8 cellular contexts compared by ENCODE assay signal in genomic region chr11:14905104-14906033, GRCh38. TPM values are rescaled to one million over a fixed set of nuclear protein-coding genes. Genes with fewer than 3 reads are reported as not detected.
A peak's percentile ranks its signal among the peaks of the same experiment; 100 is the strongest.
DNase-seq lines count a peak whose midpoint lies in the region; ATAC-seq and TF ChIP-seq lines count a peak whose summit lies in the region.

No MANE protein-coding gene starts in this region.

- H3K4me3 ChIP-seq in foreskin fibroblast (ENCODE audit: low read depth in 1 of 2, low read length in 2 of 2): peak overlapping the region; percentile 29 to 62
- peak overlapping the region; percentile 30 to 38 for H3K4me3 ChIP-seq in prostate gland

- no peaks in the 10 kb centered on the region for H3K27me3 ChIP-seq in prostate gland (replicated peaks; ENCODE audit: insufficient read depth)

- POLR2A ChIA-PET in HEK293T (lab: Yijun Ruan, JAX): no interaction called here

- DNase-seq in DMS53 treated with DMSO at 0.1 percent for 48 hours (lab: John Stamatoyannopoulos, UW; ENCODE audit: unreplicated experiment): peak; percentile 90
- DNase-seq in M059J (ENCODE audit: low read depth): peak; percentile 6
- DNase-seq in activated T-cell treated with anti-CD3 and anti-CD28 coated beads, Interleukin-2, amount 50 U/mL, for 72 hours: peak; percentile 81 to 85
- DNase-seq in foreskin fibroblast: peak; percentile 9 to 45
- DNase-seq in prostate gland (ENCODE audit: low spot score): peak; percentile 19
- DNase-seq in D341Med (ENCODE audit: low spot score): no peak
- no peak for DNase-seq in HEK293T (ENCODE audit: extremely low spot score)

- peak overlapping the region; percentile 64 for H3K27ac Mint-ChIP-seq in activated T-cell treated with anti-CD3 and anti-CD28 coated beads, Interleukin-2, amount 50 U/mL, for 72 hours

- ATAC-seq in GM21717 (IDR thresholded peaks at IDR 0.05; ENCODE audit: unreplicated experiment): peak; percentile 55
- ATAC-seq in activated T-cell treated with anti-CD3 and anti-CD28 coated beads, Interleukin-2, amount 50 U/mL, for 72 hours (replicated peaks in 1 of 2): peak; percentile 76 to 78

- H3K4me1 Mint-ChIP-seq in activated T-cell treated with anti-CD3 and anti-CD28 coated beads, Interleukin-2, amount 50 U/mL, for 72 hours (ENCODE audit: low read depth): peaks cover 56% of the 10 kb centered on the region

- TF ChIP-seq POLR2A in prostate gland (IDR thresholded peaks at IDR 0.05): no peak

- no peaks in the 10 kb centered on the region for H3K27me3 Mint-ChIP-seq in activated T-cell treated with anti-CD3 and anti-CD28 coated beads, Interleukin-2, amount 50 U/mL, for 72 hours (ENCODE audit: low read depth)

- WGBS in prostate gland: 17% methylated on average over 58 of the region's 58 CpGs

- peaks cover 4% of the 10 kb centered on the region for H3K4me1 ChIP-seq in prostate gland (replicated peaks)

- H3K36me3 Mint-ChIP-seq in activated T-cell treated with anti-CD3 and anti-CD28 coated beads, Interleukin-2, amount 50 U/mL, for 72 hours (ENCODE audit: insufficient read depth in 2 of 2): no peaks in the 10 kb centered on the region

- intact Hi-C loops in prostate gland (cut with DNase I): loop anchor here (5.0 to 10.0 kb wide), 2 partner anchors 169 to 368 kb away; partner anchors contain the start of gene CALCB

- H3K4me3 Mint-ChIP-seq in activated T-cell treated with anti-CD3 and anti-CD28 coated beads, Interleukin-2, amount 50 U/mL, for 72 hours: peak overlapping the region; percentile 94 to 95

- H3K36me3 ChIP-seq in prostate gland: no peaks in the 10 kb centered on the region

- TF ChIP-seq CTCF in foreskin fibroblast (IDR thresholded peaks at IDR 0.05; ENCODE audit: low read depth, low read length): no peak
- TF ChIP-seq CTCF in prostate gland (IDR thresholded peaks at IDR 0.05): no peak

- no peaks in the 10 kb centered on the region for H3K9me3 ChIP-seq in prostate gland

- CTCF ChIA-PET in HEK293T (lab: Yijun Ruan, JAX): no interaction called here

- no peaks in the 10 kb centered on the region for H3K9me3 Mint-ChIP-seq in activated T-cell treated with anti-CD3 and anti-CD28 coated beads, Interleukin-2, amount 50 U/mL, for 72 hours

- no peak overlapping the region for H3K27ac ChIP-seq in prostate gland

TF ChIP-seq in HEK293T, 16 proteins besides CTCF, POLR2A, EP300 and RAD21:
- TF ChIP-seq L3MBTL2 (conservative IDR thresholded peaks at IDR 0.05): no peak
- no peak for TF ChIP-seq ARNT (IDR thresholded peaks at IDR 0.05)
- TF ChIP-seq TARDBP (IDR thresholded peaks at IDR 0.05): no peak
- TF ChIP-seq LEF1 (IDR thresholded peaks at IDR 0.05; ENCODE audit: borderline replicate concordance): no peak
- TF ChIP-seq CTBP1 (IDR thresholded peaks at IDR 0.05; ENCODE audit: borderline replicate concordance): no peak
- TF ChIP-seq FOXA1 (IDR thresholded peaks at IDR 0.05): no peak
- TF ChIP-seq HDGF (IDR thresholded peaks at IDR 0.05; ENCODE audit: borderline replicate concordance): no peak
- TF ChIP-seq ELF4 (IDR thresholded peaks at IDR 0.05): no peak
- no peak for TF ChIP-seq BHLHE40 (IDR thresholded peaks at IDR 0.05; ENCODE audit: borderline replicate concordance)
- TF ChIP-seq SP1 (IDR thresholded peaks at IDR 0.05): no peak
- no peak for TF ChIP-seq FOXK2 (IDR thresholded peaks at IDR 0.05)

RNA-seq across cellular contexts. Expression of gene CYP2R1, which starts 13.3 kb away (rescaled TPM):
- total RNA-seq in M059J (2014; rRNA removed; shearing (Covaris generic)): 6.9 and 7.8 TPM in 2 replicates
- total RNA-seq in activated T-cell treated with anti-CD3 and anti-CD28 coated beads, Interleukin-2, amount 50 U/mL, for 72 hours: 10 to 100 TPM; 30.2 to 30.4 TPM
- total RNA-seq in prostate gland: 10 to 100 TPM; 21.1 to 26.6 TPM

Comparison
In these comparisons a context has a peak if more than half of its experiments do, and no peak if none do; other contexts are left out.
1. DNase-seq: peak in DMS53 treated with DMSO at 0.1 percent for 48 hours (single experiment), M059J (single experiment), activated T-cell treated with anti-CD3 and anti-CD28 coated beads, Interleukin-2, amount 50 U/mL, for 72 hours (2 of 2), foreskin fibroblast (2 of 2) and prostate gland (single experiment); none in D341Med (single experiment) and HEK293T (single experiment).